In the genomic region with DNA sequence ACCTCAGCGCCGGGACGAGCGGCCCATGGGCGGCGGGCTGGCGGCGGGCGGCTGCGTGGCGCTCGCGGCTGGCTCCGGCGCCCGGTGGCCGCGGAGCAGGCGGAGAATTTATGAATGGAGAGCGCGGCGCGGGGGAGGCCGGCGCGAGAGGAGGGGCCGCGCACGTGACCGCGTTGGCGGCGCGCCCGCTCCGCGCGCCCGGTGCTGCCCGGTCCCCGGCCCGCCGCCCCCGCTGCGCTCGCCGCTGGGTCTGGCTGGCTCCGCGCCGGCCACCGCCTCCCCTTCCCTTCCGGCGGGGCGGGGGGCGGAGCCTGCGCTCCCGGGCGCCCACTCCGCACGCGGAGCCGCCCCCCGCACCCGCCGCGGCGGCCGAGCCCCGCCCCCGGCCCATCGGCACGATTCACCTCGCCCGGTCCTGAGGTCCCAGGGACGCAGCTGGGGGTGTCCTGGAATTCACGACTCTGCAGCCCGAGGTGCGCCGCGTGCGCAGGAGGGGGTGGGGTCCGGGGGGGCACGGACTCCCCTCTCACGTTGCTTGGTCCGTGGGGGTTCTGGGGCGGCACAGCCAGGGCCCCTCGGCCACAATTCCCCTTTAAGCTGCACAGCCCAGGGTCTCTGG, we compare ENCODE assay signal across 8 cellular contexts. TPM values are rescaled to one million over a fixed set of nuclear protein-coding genes. Genes with fewer than 3 reads are reported as not detected.
DNase-seq lines count a peak whose midpoint lies in the region; ATAC-seq and TF ChIP-seq lines count a peak whose summit lies in the region.

A gene with protein sequence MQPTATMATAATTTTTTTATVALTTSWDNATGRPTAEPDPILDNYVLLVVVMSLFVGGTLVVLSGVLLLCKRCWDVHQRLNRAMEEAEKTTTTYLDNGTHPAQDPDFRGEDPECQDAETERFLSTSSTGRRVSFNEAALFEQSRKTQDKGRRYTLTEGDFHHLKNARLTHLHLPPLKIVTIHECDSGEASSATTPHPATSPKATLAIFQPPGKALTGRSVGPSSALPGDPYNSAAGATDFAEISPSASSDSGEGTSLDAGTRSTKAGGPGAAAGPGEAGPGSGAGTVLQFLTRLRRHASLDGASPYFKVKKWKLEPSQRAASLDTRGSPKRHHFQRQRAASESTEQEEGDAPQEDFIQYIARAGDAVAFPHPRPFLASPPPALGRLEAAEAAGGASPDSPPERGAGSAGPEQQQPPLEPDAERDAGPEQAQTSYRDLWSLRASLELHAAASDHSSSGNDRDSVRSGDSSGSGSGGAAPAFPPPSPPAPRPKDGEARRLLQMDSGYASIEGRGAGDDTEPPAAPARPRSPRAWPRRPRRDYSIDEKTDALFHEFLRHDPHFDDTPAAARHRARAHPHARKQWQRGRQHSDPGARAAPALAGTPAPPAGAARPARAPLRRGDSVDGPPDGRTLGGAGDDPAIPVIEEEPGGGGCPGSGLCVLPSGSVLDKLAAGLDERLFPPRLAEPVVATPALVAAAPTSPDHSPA (minus strand): TSS at position 252 of the 619 bp plus-strand sequence. CDS start 1,905 bp downstream, outside the sequence.

- intact Hi-C loops in activated CD4-positive, alpha-beta T cell treated with anti-CD3 and anti-CD28 coated beads for 36 hours (cut with DNase I, micrococcal nuclease): no loop called here
- intact Hi-C loops in dorsolateral prefrontal cortex (cut with DNase I): loop anchor here (5.0 to 10.0 kb wide), 5 partner anchors 61 to 316 kb away; a partner anchor contains a TSS

- no peak within 1 kb of the TSS for H3K27ac Mint-ChIP-seq in activated CD4-positive, alpha-beta T cell treated with anti-CD3 and anti-CD28 coated beads for 36 hours

- H3K27ac ChIP-seq in dorsolateral prefrontal cortex: peak within 1 kb of the TSS; percentile 69 to 100 (median 98)

- H3K36me3 Mint-ChIP-seq in activated CD4-positive, alpha-beta T cell treated with anti-CD3 and anti-CD28 coated beads for 36 hours (ENCODE audit: low read depth): no peaks in the 10 kb centered on the region

- CTCF ChIA-PET in activated CD4-positive, alpha-beta T cell treated with anti-CD3 and anti-CD28 coated beads for 36 hours (lab: Charles Lee): interaction anchor here (0.5 to 1.1 kb wide), 2 partner anchors 44 to 254 kb away, joined by 3 to 6 read pairs; a partner anchor contains a TSS

- no peaks in the 10 kb centered on the region for H3K36me3 ChIP-seq in mucosa of stomach (ENCODE audit: control insufficient read depth, insufficient read depth, low read length)

- H3K4me3 ChIP-seq in dorsolateral prefrontal cortex (peak within 1 kb of the TSS; percentile 41 to 73 (median 63)), mucosa of stomach (ENCODE audit: low read length) (no peak within 1 kb of the TSS)

- H3K9ac ChIP-seq in mucosa of stomach (ENCODE audit: low read length): peak within 1 kb of the TSS; percentile 8

- H3K27me3 ChIP-seq in dorsolateral prefrontal cortex: no peaks in the 10 kb centered on the region
- peaks cover 28% of the 10 kb centered on the region for H3K27me3 ChIP-seq in mucosa of stomach (ENCODE audit: control insufficient read depth, insufficient read depth, low read length)

- no peak for ATAC-seq in activated CD4-positive, alpha-beta T cell treated with anti-CD3 and anti-CD28 coated beads for 36 hours
- ATAC-seq in GM21737 (IDR thresholded peaks at IDR 0.05; ENCODE audit: unreplicated experiment): no peak
- ATAC-seq in HG03354 (IDR thresholded peaks at IDR 0.05; ENCODE audit: poor library complexity, severe bottlenecking, unreplicated experiment): no peak

- peak; percentile 51 for DNase-seq in activated CD4-positive, alpha-beta T cell treated with anti-CD3 and anti-CD28 coated beads for 36 hours
- DNase-seq in activated CD4-positive, alpha-beta T cell treated with anti-CD3 and anti-CD28 coated beads, Interleukin-2, amount 50 U/mL, for 4 hours: no peak
- DNase-seq in RPMI8226 (peak; percentile 51), dorsolateral prefrontal cortex (peak in 2 of 10 donors; percentile 72 to 74), globus pallidus (ENCODE audit: low spot score) (no peak)

- H3K9me3 ChIP-seq in mucosa of stomach (ENCODE audit: control insufficient read depth, low read length): no peaks in the 10 kb centered on the region

- peak within 1 kb of the TSS; percentile 54 for H3K4me3 Mint-ChIP-seq in activated CD4-positive, alpha-beta T cell treated with anti-CD3 and anti-CD28 coated beads for 36 hours

- no peaks in the 10 kb centered on the region for H3K9me3 Mint-ChIP-seq in activated CD4-positive, alpha-beta T cell treated with anti-CD3 and anti-CD28 coated beads for 36 hours (ENCODE audit: low read depth)

- peaks cover 27% of the 10 kb centered on the region for H3K4me1 Mint-ChIP-seq in activated CD4-positive, alpha-beta T cell treated with anti-CD3 and anti-CD28 coated beads for 36 hours

- peaks cover 42% of the 10 kb centered on the region for H3K4me1 ChIP-seq in mucosa of stomach (ENCODE audit: control insufficient read depth, insufficient read depth, low read length)

- peaks cover 6% of the 10 kb centered on the region for H3K27me3 Mint-ChIP-seq in activated CD4-positive, alpha-beta T cell treated with anti-CD3 and anti-CD28 coated beads for 36 hours

- POLR2A ChIA-PET in activated CD4-positive, alpha-beta T cell treated with anti-CD3 and anti-CD28 coated beads for 36 hours (lab: Charles Lee): interaction anchor here (1.0 kb wide), 1 partner anchor 216 kb away, joined by 4 read pairs; no protein-coding TSS in a partner anchor

- no peak for TF ChIP-seq CTCF in dorsolateral prefrontal cortex (IDR thresholded peaks at IDR 0.05 in 54 of 56, conservative IDR thresholded peaks at IDR 0.05 in 2 of 56; ENCODE audit: low read depth in 1 of 56, partially characterized antibody in 56 of 56)

RNA-seq across cellular contexts. Expression of the gene that starts here (rescaled TPM):
- total RNA-seq in activated CD4-positive, alpha-beta T cell treated with anti-CD3 and anti-CD28 coated beads for 36 hours: 1 to 10 TPM in 1 of 2 experiments, under 1 TPM in 1; 0.82 to 1.1 TPM
- total RNA-seq in dorsolateral prefrontal cortex: 10 to 100 TPM in 119 of 120 experiments, 1 to 10 TPM in 1; 9.5 to 47.7 (median 25.8) TPM

Comparison
In these comparisons a context has a peak if more than half of its experiments do, and no peak if none do; other contexts are left out.
1. RNA of the gene that starts here (total RNA-seq): 9.5 to 47.7 TPM in dorsolateral prefrontal cortex; 0.82 to 1.1 TPM in activated CD4-positive, alpha-beta T cell treated with anti-CD3 and anti-CD28 coated beads for 36 hours; every median in the first group is over 4 times any median in the second.
2. DNase-seq: peak in activated CD4-positive, alpha-beta T cell treated with anti-CD3 and anti-CD28 coated beads for 36 hours (single experiment) and RPMI8226 (single experiment); none in activated CD4-positive, alpha-beta T cell treated with anti-CD3 and anti-CD28 coated beads, Interleukin-2, amount 50 U/mL, for 4 hours (0 of 2) and globus pallidus (single experiment).
3. intact Hi-C loops: an anchor here in dorsolateral prefrontal cortex (5.0 to 10.0 kb wide); none called in activated CD4-positive, alpha-beta T cell treated with anti-CD3 and anti-CD28 coated beads for 36 hours.